Comparison of ENCODE assay signal across 16 cellular contexts in the genomic region with DNA sequence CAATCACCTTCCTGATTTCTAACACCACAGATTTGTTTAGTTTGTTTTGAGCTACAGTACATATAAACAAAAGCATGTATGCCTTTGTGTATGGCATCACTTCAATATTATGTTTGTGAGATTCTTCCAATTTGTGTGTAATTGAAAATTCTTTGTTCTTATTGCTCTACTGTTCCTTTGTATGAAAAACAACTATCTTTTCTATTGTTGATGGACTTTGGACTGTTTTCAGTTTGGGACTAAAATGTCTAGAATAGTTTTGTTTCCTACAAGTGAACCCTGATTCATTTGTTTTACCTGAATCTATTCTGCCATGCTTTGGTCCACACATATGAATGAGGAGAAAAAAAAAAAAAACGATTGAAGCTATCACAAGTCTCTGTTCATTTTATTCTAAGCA. TPM values are rescaled to one million over a fixed set of nuclear protein-coding genes. Genes with fewer than 3 reads are reported as not detected.
DNase-seq lines count a peak whose midpoint lies in the region; ATAC-seq, FAIRE-seq and TF ChIP-seq lines count a peak whose summit lies in the region.
"Had no signal": no experiment of that assay in that cellular context is flagged by ENCODE, and none has a peak within 500 bp of the region (broad histone marks: within the 10 kb centered on the region; RNA-seq: fewer than 3 reads in every experiment).

No MANE protein-coding gene starts in this region.

- no CpG with 5 or more reads among the region's 1 CpG for WGBS in endodermal cell (ENCODE audit: insufficient coverage in 1 of 2, insufficient read length in 1 of 2), 2 experiments
- WGBS in smooth muscle cell (ENCODE audit: low lambda C conversion rate), result 72% methylated on average over 1 of the region's 1 CpG

- H3K79me2 ChIP-seq in smooth muscle cell (ENCODE audit: low read depth), result no peaks in the 10 kb centered on the region

- H3K27me3 Mint-ChIP-seq in WTC11 (ENCODE audit: low read depth) (peaks cover 14% of the 10 kb centered on the region), endodermal cell (ENCODE audit: insufficient read depth) (peaks cover 17% of the 10 kb centered on the region)

- ATAC-seq in WTC11 (no peak), GM19324 (IDR thresholded peaks at IDR 0.05; ENCODE audit: low FRiP score, unreplicated experiment) (no peak), GM19328 (IDR thresholded peaks at IDR 0.05; ENCODE audit: unreplicated experiment) (no peak)

- POLR2A ChIA-PET in WTC11 (lab: Charles Lee), result no interaction called here

- DNase-seq in WTC11 (ENCODE audit: low spot score) (no peak), endodermal cell (no peak), smooth muscle cell (lab: John Stamatoyannopoulos, UW; ENCODE audit: unreplicated experiment) (no peak), CD1c-positive myeloid dendritic cell (ENCODE audit: extremely low spot score) (no peak)
- DNase-seq: BE2C; Caco-2; CD8-positive, alpha-beta memory T cell; DND-41; GF-D8; HCEC 1CT; HFFc6 had no signal

- no peak overlapping the region for H3K9ac ChIP-seq in endodermal cell (ENCODE audit: extremely low read depth, low read length, poor library complexity, severe bottlenecking)
- no peak overlapping the region for H3K9ac ChIP-seq in smooth muscle cell (ENCODE audit: low read depth)

- H2AFZ ChIP-seq in smooth muscle cell (ENCODE audit: low read depth), result no peak overlapping the region

- H3K4me1 ChIP-seq in endodermal cell (ENCODE audit: control insufficient read depth, insufficient read depth, low read length), result no peaks in the 10 kb centered on the region
- peaks cover 5% of the 10 kb centered on the region for H3K4me1 ChIP-seq in smooth muscle cell (ENCODE audit: low read depth)
- H3K4me1 ChIP-seq: BE2C, Caco-2 had no signal

- CTCF ChIA-PET in WTC11 (lab: Charles Lee), result no interaction called here

- TF ChIP-seq CTCF in WTC11 (IDR thresholded peaks at IDR 0.05) (no peak), endodermal cell (conservative IDR thresholded peaks at IDR 0.05) (no peak), smooth muscle cell (IDR thresholded peaks at IDR 0.05; ENCODE audit: borderline replicate concordance, insufficient read depth, poor library complexity, severe bottlenecking) (no peak)

- H3K4me2 ChIP-seq in smooth muscle cell, result peak overlapping the region; percentile 88

- H3K27me3 ChIP-seq in endodermal cell (ENCODE audit: control insufficient read depth, insufficient read depth, low read length, poor library complexity, severe bottlenecking), result peaks cover 11% of the 10 kb centered on the region
- no peaks in the 10 kb centered on the region for H3K27me3 ChIP-seq in smooth muscle cell (ENCODE audit: low read depth)

- H3K9me3 ChIP-seq in endodermal cell (ENCODE audit: control insufficient read depth, low read length) (no peaks in the 10 kb centered on the region), smooth muscle cell (replicated peaks; ENCODE audit: low read depth) (no peaks in the 10 kb centered on the region)
- H3K9me3 ChIP-seq: Caco-2 had no signal

- H3K4me3 ChIP-seq in endodermal cell (ENCODE audit: low read length), result peak overlapping the region; percentile 95
- H3K4me3 ChIP-seq in smooth muscle cell, result no peak overlapping the region

- H3K4me3 Mint-ChIP-seq in WTC11, result peak overlapping the region; percentile 52
- H3K4me3 Mint-ChIP-seq in endodermal cell, result no peak overlapping the region

- H3K4me1 Mint-ChIP-seq in WTC11, result peaks cover 7% of the 10 kb centered on the region; the same call in 1 of the 2 replicates
- H3K4me1 Mint-ChIP-seq in endodermal cell, result peaks cover 5% of the 10 kb centered on the region

- H3K27ac Mint-ChIP-seq in WTC11 (no peak overlapping the region), endodermal cell (no peak overlapping the region)

- peak; percentile 6 for FAIRE-seq in G401.6 (lab: Jason Lieb, UNC)
- FAIRE-seq: H1 had no signal

- H3K36me3 ChIP-seq in endodermal cell (ENCODE audit: control insufficient read depth, insufficient read depth, low read length), result no peaks in the 10 kb centered on the region
- no peaks in the 10 kb centered on the region for H3K36me3 ChIP-seq in smooth muscle cell (ENCODE audit: low read depth)
- H3K36me3 ChIP-seq: BE2C had no signal

- H3K36me3 Mint-ChIP-seq in WTC11 (no peaks in the 10 kb centered on the region), endodermal cell (ENCODE audit: low read depth) (no peaks in the 10 kb centered on the region)

- H3K27ac ChIP-seq in endodermal cell (ENCODE audit: low read depth, low read length) (no peak overlapping the region), smooth muscle cell (ENCODE audit: low read depth) (no peak overlapping the region)
- H3K27ac ChIP-seq: C4-2B had no signal

- H4K20me1 ChIP-seq in smooth muscle cell (ENCODE audit: low read depth), result no peaks in the 10 kb centered on the region

- H3K9me3 Mint-ChIP-seq in WTC11, result no peaks in the 10 kb centered on the region
- H3K9me3 Mint-ChIP-seq in endodermal cell, result no peaks in the 10 kb centered on the region
- H3K9me3 Mint-ChIP-seq: HFFc6 had no signal

- peaks cover 5% of the 10 kb centered on the region for H3F3A ChIP-seq in smooth muscle cell (ENCODE audit: low read depth)

TF ChIP-seq in WTC11, 78 proteins besides CTCF, POLR2A, EP300 and RAD21 (continues in another document):
- TF ChIP-seq, protein P1, sequence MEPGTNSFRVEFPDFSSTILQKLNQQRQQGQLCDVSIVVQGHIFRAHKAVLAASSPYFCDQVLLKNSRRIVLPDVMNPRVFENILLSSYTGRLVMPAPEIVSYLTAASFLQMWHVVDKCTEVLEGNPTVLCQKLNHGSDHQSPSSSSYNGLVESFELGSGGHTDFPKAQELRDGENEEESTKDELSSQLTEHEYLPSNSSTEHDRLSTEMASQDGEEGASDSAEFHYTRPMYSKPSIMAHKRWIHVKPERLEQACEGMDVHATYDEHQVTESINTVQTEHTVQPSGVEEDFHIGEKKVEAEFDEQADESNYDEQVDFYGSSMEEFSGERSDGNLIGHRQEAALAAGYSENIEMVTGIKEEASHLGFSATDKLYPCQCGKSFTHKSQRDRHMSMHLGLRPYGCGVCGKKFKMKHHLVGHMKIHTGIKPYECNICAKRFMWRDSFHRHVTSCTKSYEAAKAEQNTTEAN (CRISPR knock-in tag; IDR thresholded peaks at IDR 0.05), result no peak
- TF ChIP-seq SMAD4 (CRISPR knock-in tag; IDR thresholded peaks at IDR 0.05) (no peak), JUN (CRISPR knock-in tag; IDR thresholded peaks at IDR 0.05) (no peak), ZNF671 (CRISPR knock-in tag; IDR thresholded peaks at IDR 0.05) (no peak), NR2C2 (CRISPR knock-in tag; IDR thresholded peaks at IDR 0.05) (no peak), MYBL2 (CRISPR knock-in tag; IDR thresholded peaks at IDR 0.05) (no peak), ZNF423 (CRISPR knock-in tag; IDR thresholded peaks at IDR 0.05) (no peak), NFATC4 (CRISPR knock-in tag; IDR thresholded peaks at IDR 0.05) (no peak)
- TF ChIP-seq, protein P2, sequence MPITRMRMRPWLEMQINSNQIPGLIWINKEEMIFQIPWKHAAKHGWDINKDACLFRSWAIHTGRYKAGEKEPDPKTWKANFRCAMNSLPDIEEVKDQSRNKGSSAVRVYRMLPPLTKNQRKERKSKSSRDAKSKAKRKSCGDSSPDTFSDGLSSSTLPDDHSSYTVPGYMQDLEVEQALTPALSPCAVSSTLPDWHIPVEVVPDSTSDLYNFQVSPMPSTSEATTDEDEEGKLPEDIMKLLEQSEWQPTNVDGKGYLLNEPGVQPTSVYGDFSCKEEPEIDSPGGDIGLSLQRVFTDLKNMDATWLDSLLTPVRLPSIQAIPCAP (CRISPR knock-in tag; IDR thresholded peaks at IDR 0.05), result no peak
- TF ChIP-seq, protein P3, sequence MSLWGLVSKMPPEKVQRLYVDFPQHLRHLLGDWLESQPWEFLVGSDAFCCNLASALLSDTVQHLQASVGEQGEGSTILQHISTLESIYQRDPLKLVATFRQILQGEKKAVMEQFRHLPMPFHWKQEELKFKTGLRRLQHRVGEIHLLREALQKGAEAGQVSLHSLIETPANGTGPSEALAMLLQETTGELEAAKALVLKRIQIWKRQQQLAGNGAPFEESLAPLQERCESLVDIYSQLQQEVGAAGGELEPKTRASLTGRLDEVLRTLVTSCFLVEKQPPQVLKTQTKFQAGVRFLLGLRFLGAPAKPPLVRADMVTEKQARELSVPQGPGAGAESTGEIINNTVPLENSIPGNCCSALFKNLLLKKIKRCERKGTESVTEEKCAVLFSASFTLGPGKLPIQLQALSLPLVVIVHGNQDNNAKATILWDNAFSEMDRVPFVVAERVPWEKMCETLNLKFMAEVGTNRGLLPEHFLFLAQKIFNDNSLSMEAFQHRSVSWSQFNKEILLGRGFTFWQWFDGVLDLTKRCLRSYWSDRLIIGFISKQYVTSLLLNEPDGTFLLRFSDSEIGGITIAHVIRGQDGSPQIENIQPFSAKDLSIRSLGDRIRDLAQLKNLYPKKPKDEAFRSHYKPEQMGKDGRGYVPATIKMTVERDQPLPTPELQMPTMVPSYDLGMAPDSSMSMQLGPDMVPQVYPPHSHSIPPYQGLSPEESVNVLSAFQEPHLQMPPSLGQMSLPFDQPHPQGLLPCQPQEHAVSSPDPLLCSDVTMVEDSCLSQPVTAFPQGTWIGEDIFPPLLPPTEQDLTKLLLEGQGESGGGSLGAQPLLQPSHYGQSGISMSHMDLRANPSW (CRISPR knock-in tag; conservative IDR thresholded peaks at IDR 0.05; ENCODE audit: low read depth), result no peak
- TF ChIP-seq, protein P4, sequence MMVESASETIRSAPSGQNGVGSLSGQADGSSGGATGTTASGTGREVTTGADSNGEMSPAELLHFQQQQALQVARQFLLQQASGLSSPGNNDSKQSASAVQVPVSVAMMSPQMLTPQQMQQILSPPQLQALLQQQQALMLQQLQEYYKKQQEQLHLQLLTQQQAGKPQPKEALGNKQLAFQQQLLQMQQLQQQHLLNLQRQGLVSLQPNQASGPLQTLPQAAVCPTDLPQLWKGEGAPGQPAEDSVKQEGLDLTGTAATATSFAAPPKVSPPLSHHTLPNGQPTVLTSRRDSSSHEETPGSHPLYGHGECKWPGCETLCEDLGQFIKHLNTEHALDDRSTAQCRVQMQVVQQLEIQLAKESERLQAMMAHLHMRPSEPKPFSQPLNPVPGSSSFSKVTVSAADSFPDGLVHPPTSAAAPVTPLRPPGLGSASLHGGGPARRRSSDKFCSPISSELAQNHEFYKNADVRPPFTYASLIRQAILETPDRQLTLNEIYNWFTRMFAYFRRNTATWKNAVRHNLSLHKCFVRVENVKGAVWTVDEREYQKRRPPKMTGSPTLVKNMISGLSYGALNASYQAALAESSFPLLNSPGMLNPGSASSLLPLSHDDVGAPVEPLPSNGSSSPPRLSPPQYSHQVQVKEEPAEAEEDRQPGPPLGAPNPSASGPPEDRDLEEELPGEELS (CRISPR knock-in tag; IDR thresholded peaks at IDR 0.05), result no peak

RNA-seq across cellular contexts. Expression of a gene that starts 21.2 kb away (rescaled TPM):
- 6.7 to 7.1 TPM (median 7.0 TPM) in 3 replicates for total RNA-seq in WTC11 (2021)
- 10 to 100 TPM in 1 of 2 donors, 1 to 10 TPM in 1; 9.2 to 16.5 TPM for total RNA-seq in endodermal cell
- 14.4 TPM for polyA plus RNA-seq in endodermal cell (2013, experiment 1 of 2)
- 12.8 TPM for polyA plus RNA-seq in endodermal cell (2013, experiment 2 of 2)
- 9.9 and 19.5 TPM in 2 replicates for total RNA-seq in smooth muscle cell
- polyA plus RNA-seq in smooth muscle cell, result 6.6 and 7.8 TPM in 2 replicates
